ENCODE assay signal across 9 cellular contexts in genomic region chr12:30985814-30986452, GRCh38. TPM values are rescaled to one million over a fixed set of nuclear protein-coding genes. Genes with fewer than 3 reads are reported as not detected.
DNase-seq lines count a peak whose midpoint lies in the region; TF ChIP-seq lines count a peak whose summit lies in the region.
"Had no signal": no experiment of that assay in that cellular context is flagged by ENCODE, and none has a peak within 500 bp of the region (broad histone marks: within the 10 kb centered on the region; RNA-seq: fewer than 3 reads in every experiment).

No MANE protein-coding gene starts in this region.

- no peak overlapping the region for H3K27ac ChIP-seq in HEK293 (ENCODE audit: extremely low read depth, low read depth, low read length)
- no peak overlapping the region for H3K27ac ChIP-seq in prostate gland

- DNase-seq in NCI-H524 (lab: John Stamatoyannopoulos, UW) (peak; percentile 50 to 65), NCI-H524 treated with DMSO at 0.1 percent for 48 hours (lab: John Stamatoyannopoulos, UW) (no peak), NCI-H2029 (lab: John Stamatoyannopoulos, UW) (peak; percentile 78), globus pallidus (ENCODE audit: low spot score) (peak; percentile 56), prostate gland (ENCODE audit: low spot score) (peak; percentile 33)
- DNase-seq in activated T-cell treated with anti-CD3 and anti-CD28 coated beads, Interleukin-2, amount 50 U/mL, for 1 hour, result peak; percentile 18
- DNase-seq in activated T-helper 2 cell treated with anti-CD3 and anti-CD28 coated beads, Interferon-gamma antibody, Interleukin-2, Interleukin-4, amounts not matched to agents 10 μg/mL and 5 μg/mL and 100 μg/mL, durations not matched to agents 14 hours and 24 hours and 36 hours (ENCODE audit: low spot score), result no peak

- H3K4me3 Mint-ChIP-seq in activated T-helper 2 cell treated with anti-CD3 and anti-CD28 coated beads, Interferon-gamma antibody, Interleukin-2, Interleukin-4, amounts not matched to agents 10 μg/mL and 5 μg/mL and 100 μg/mL, durations not matched to agents 14 hours and 24 hours and 36 hours (ENCODE audit: low read depth), result no peak overlapping the region
- H3K4me3 Mint-ChIP-seq: stimulated activated naive CD8-positive, alpha-beta T cell treated with anti-CD3 and anti-CD28 coated beads, Interleukin-15, Interleukin-2, amounts not matched to agents 100 ng/mL and 50 ng/mL, for 24 hours had no signal

- H3K36me3 Mint-ChIP-seq in activated T-helper 2 cell treated with anti-CD3 and anti-CD28 coated beads, Interferon-gamma antibody, Interleukin-2, Interleukin-4, amounts not matched to agents 10 μg/mL and 5 μg/mL and 100 μg/mL, durations not matched to agents 14 hours and 24 hours and 36 hours (ENCODE audit: low read depth), result no peaks in the 10 kb centered on the region

- H3K9me3 Mint-ChIP-seq in activated T-helper 2 cell treated with anti-CD3 and anti-CD28 coated beads, Interferon-gamma antibody, Interleukin-2, Interleukin-4, amounts not matched to agents 10 μg/mL and 5 μg/mL and 100 μg/mL, durations not matched to agents 14 hours and 24 hours and 36 hours, result no peaks in the 10 kb centered on the region
- H3K9me3 Mint-ChIP-seq: stimulated activated naive CD8-positive, alpha-beta T cell treated with anti-CD3 and anti-CD28 coated beads, Interleukin-15, Interleukin-2, amounts not matched to agents 100 ng/mL and 50 ng/mL, for 24 hours had no signal

- intact Hi-C loops in prostate gland (cut with DNase I), result no loop called here
- intact Hi-C loops in activated T-helper 2 cell treated with anti-CD3 and anti-CD28 coated beads, Interferon-gamma antibody, Interleukin-2, Interleukin-4, amounts not matched to agents 10 μg/mL and 5 μg/mL and 100 μg/mL, durations not matched to agents 14 hours and 24 hours and 36 hours (cut with micrococcal nuclease), result loop anchor here (1.0 kb wide), 2 partner anchors 135 to 139 kb away; no protein-coding TSS in a partner anchor

- H3K27me3 Mint-ChIP-seq in activated T-helper 2 cell treated with anti-CD3 and anti-CD28 coated beads, Interferon-gamma antibody, Interleukin-2, Interleukin-4, amounts not matched to agents 10 μg/mL and 5 μg/mL and 100 μg/mL, durations not matched to agents 14 hours and 24 hours and 36 hours (ENCODE audit: low read depth), result no peaks in the 10 kb centered on the region
- H3K27me3 Mint-ChIP-seq: stimulated activated naive CD8-positive, alpha-beta T cell treated with anti-CD3 and anti-CD28 coated beads, Interleukin-15, Interleukin-2, amounts not matched to agents 100 ng/mL and 50 ng/mL, for 24 hours had no signal

- CTCF ChIA-PET in HEK293 (lab: Yijun Ruan, JAX), result interaction anchor here (0.6 to 4.6 kb wide), 24 partner anchors 11 to 286 kb away, joined by 3 to 54 read pairs (median 4); no protein-coding TSS in a partner anchor

- no peak overlapping the region for H3K27ac Mint-ChIP-seq in activated T-helper 2 cell treated with anti-CD3 and anti-CD28 coated beads, Interferon-gamma antibody, Interleukin-2, Interleukin-4, amounts not matched to agents 10 μg/mL and 5 μg/mL and 100 μg/mL, durations not matched to agents 14 hours and 24 hours and 36 hours
- H3K27ac Mint-ChIP-seq: stimulated activated naive CD8-positive, alpha-beta T cell treated with anti-CD3 and anti-CD28 coated beads, Interleukin-15, Interleukin-2, amounts not matched to agents 100 ng/mL and 50 ng/mL, for 24 hours had no signal

- no peaks in the 10 kb centered on the region for H3K36me3 ChIP-seq in HEK293 (ENCODE audit: control insufficient read depth in 2 of 2, insufficient read depth in 1 of 2, low read length in 2 of 2)
- H3K36me3 ChIP-seq in prostate gland, result no peaks in the 10 kb centered on the region

- H3K9me3 ChIP-seq in HEK293 (ENCODE audit: control insufficient read depth, insufficient read depth, low read depth, low read length) (no peaks in the 10 kb centered on the region), prostate gland (no peaks in the 10 kb centered on the region)

- no peaks in the 10 kb centered on the region for H3K4me1 Mint-ChIP-seq in activated T-helper 2 cell treated with anti-CD3 and anti-CD28 coated beads, Interferon-gamma antibody, Interleukin-2, Interleukin-4, amounts not matched to agents 10 μg/mL and 5 μg/mL and 100 μg/mL, durations not matched to agents 14 hours and 24 hours and 36 hours (ENCODE audit: low read depth)

- 38% methylated on average over 7 of the region's 7 CpGs for WGBS in prostate gland

- TF ChIP-seq CTCF in HEK293 (tag by site-specific recombination; IDR thresholded peaks at IDR 0.05), result peak; percentile 62
- TF ChIP-seq CTCF in prostate gland (IDR thresholded peaks at IDR 0.05), result peak; percentile 43 to 73 (median 62)

- POLR2A ChIA-PET in HEK293 (lab: Yijun Ruan, JAX), result interaction anchor here (0.5 to 1.2 kb wide), 2 partner anchors 108 to 135 kb away, joined by 3 to 4 read pairs; no protein-coding TSS in a partner anchor

- no peaks in the 10 kb centered on the region for H3K27me3 ChIP-seq in prostate gland (replicated peaks; ENCODE audit: insufficient read depth)

- no peak for TF ChIP-seq POLR2A in prostate gland (IDR thresholded peaks at IDR 0.05)

- H3K4me3 ChIP-seq in HEK293 (ENCODE audit: low read depth, low read length), result no peak overlapping the region
- no peak overlapping the region for H3K4me3 ChIP-seq in prostate gland

- H3K4me1 ChIP-seq in HEK293 (ENCODE audit: control insufficient read depth, insufficient read depth, low read length) (no peaks in the 10 kb centered on the region), prostate gland (replicated peaks) (no peaks in the 10 kb centered on the region)

TF ChIP-seq in HEK293, 187 proteins besides CTCF, POLR2A, EP300 and RAD21:
- TF ChIP-seq ZNF692 (tag by site-specific recombination; IDR thresholded peaks at IDR 0.05) (0 out of 2 replicates have a peak, but pooled peaks have one; percentile 25), ZNF768 (tag by site-specific recombination; IDR thresholded peaks at IDR 0.05) (0 out of 2 replicates have a peak, but pooled peaks have one; percentile 29), GLIS1 (tag by site-specific recombination; IDR thresholded peaks at IDR 0.05) (peak; percentile 48; the same call in 1 of the 2 replicates), ZNF654 (tag by site-specific recombination; IDR thresholded peaks at IDR 0.05; ENCODE audit: low read depth) (peak; percentile 46; the same call in 1 of the 2 replicates), ZNF707 (tag by site-specific recombination; IDR thresholded peaks at IDR 0.05) (no peak)

RNA-seq across cellular contexts. Expression of gene TSPAN11, which starts 59.4 kb away (rescaled TPM):
- total RNA-seq in prostate gland, result 1 to 10 TPM; 1.0 to 4.1 TPM
- not detected in 2 replicates for total RNA-seq in activated T-helper 2 cell treated with anti-CD3 and anti-CD28 coated beads, Interferon-gamma antibody, Interleukin-2, Interleukin-4, amounts not matched to agents 10 μg/mL and 5 μg/mL and 100 μg/mL, durations not matched to agents 14 hours and 24 hours and 36 hours

Comparison
In these comparisons a context has a peak if more than half of its experiments do, and no peak if none do; other contexts are left out.
1. DNase-seq: peak in NCI-H524 (2 of 2), NCI-H2029 (single experiment), activated T-cell treated with anti-CD3 and anti-CD28 coated beads, Interleukin-2, amount 50 U/mL, for 1 hour (single experiment), globus pallidus (single experiment) and prostate gland (single experiment); none in NCI-H524 treated with DMSO at 0.1 percent for 48 hours (single experiment) and activated T-helper 2 cell treated with anti-CD3 and anti-CD28 coated beads, Interferon-gamma antibody, Interleukin-2, Interleukin-4, amounts not matched to agents 10 μg/mL and 5 μg/mL and 100 μg/mL, durations not matched to agents 14 hours and 24 hours and 36 hours (single experiment).